Comparison of ENCODE assay signal across 8 cellular contexts in the genomic region with DNA sequence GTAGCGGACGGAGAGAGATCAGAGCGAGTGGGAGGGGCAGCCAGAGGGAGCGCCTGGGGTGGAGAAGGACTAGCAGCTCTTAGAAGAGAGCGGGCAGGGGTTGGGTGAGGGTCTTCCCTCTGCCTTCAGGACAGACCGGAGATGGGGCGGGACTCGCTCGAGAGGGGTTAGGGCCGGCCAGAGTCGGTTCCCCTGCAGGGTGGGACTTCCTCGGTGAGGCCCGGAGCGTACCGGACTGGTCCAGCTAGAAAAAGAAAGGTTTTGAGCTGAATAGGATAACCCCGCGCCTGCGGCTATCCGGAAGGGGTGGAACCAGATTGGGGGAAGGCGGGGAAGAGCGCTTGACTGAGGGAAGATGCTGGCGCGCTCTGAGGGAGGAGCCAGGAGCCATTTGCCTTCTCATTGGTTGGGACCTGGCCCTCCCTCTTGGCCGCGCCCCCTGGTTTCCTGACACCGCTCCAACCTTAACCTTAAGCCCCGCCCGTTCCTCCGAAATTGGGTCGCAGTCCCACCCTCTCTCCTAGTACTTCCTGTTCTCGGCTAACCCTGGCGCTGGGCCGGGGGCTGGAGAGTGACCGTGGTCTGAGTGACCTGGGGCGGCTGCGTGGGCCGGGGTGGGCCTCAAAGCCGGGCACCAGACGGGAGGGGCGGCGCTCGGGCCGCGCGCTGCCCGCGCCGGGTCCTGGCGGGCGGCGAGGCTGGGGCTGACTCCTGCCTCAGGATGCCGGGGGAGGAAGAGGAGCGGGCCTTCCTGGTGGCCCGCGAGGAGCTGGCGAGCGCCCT. TPM values are rescaled to one million over a fixed set of nuclear protein-coding genes. Genes with fewer than 3 reads are reported as not detected.
A peak's percentile ranks its signal among the peaks of the same experiment; 100 is the strongest.
DNase-seq lines count a peak whose midpoint lies in the region; ATAC-seq, FAIRE-seq and TF ChIP-seq lines count a peak whose summit lies in the region.

A gene (plus strand): TSS at position 521 of the 783 bp plus-strand sequence. CDS start 201 bp downstream, at position 722.

- intact Hi-C loops in adrenal gland (cut with DNase I) (no loop called here), heart right ventricle (cut with DNase I) (loop anchor here in 4 of 10 donors (2.0 to 10.0 kb wide), 4 partner anchors 14 to 842 kb away; a partner anchor contains a TSS)

- TF ChIP-seq POLR2A in GM12892 (IDR thresholded peaks at IDR 0.05; ENCODE audit: low read depth, low read length) = peak; percentile 69
- peak; percentile 42 to 64 for TF ChIP-seq POLR2A in adrenal gland (IDR thresholded peaks at IDR 0.05)

- H3K4me3 ChIP-seq in adrenal gland (peak within 1 kb of the TSS; percentile 74 to 99 (median 78)), heart right ventricle (peak within 1 kb of the TSS; percentile 75 to 96 (median 84))

- peaks cover 18% of the 10 kb centered on the region for H3K4me1 Mint-ChIP-seq in progenitor cell of endocrine pancreas (ENCODE audit: low read depth)

- H3K9me3 Mint-ChIP-seq in progenitor cell of endocrine pancreas (ENCODE audit: low read depth) = no peaks in the 10 kb centered on the region

- H3K36me3 ChIP-seq in adrenal gland (replicated peaks in 1 of 2) (peaks cover 0 to 61% of the 10 kb centered on the region in 2 donors), heart right ventricle (peaks cover 0 to 68% (median 34%) of the 10 kb centered on the region in 9 donors)

- ATAC-seq in HG02852 (IDR thresholded peaks at IDR 0.05; ENCODE audit: unreplicated experiment) (peak; percentile 80), heart right ventricle (peak; percentile 92 to 98 (median 95))

- FAIRE-seq in GM12892 (lab: Jason Lieb, UNC) = peak; percentile 93

- DNase-seq in GM12892 (ENCODE audit: insufficient read length) (peak; percentile 93), NCI-H146 (lab: John Stamatoyannopoulos, UW) (peak; percentile 99), T-helper 1 cell (peak; percentile 96 to 99 (median 98)), adrenal gland (peak; percentile 97 to 99 (median 99)), heart right ventricle (peak; percentile 97 to 99), progenitor cell of endocrine pancreas (ENCODE audit: low spot score, unreplicated experiment) (peak; percentile 90), ureter (ENCODE audit: low spot score) (peak; percentile 99)

- 0 to 3% (median 1%) methylated on average over 11 to 57 of the region's 57 CpGs for WGBS in adrenal gland, 4 donors
- 0 to 1% methylated on average over 55 to 57 of the region's 57 CpGs for WGBS in heart right ventricle, 2 donors

- TF ChIP-seq CTCF in adrenal gland (IDR thresholded peaks at IDR 0.05) = no peak
- no peak for TF ChIP-seq CTCF in heart right ventricle (IDR thresholded peaks at IDR 0.05)
- no peak for TF ChIP-seq CTCF in progenitor cell of endocrine pancreas (IDR thresholded peaks at IDR 0.05; ENCODE audit: unreplicated experiment)

- peak within 1 kb of the TSS; percentile 97 for H3K27ac Mint-ChIP-seq in progenitor cell of endocrine pancreas

- H3K36me3 Mint-ChIP-seq in progenitor cell of endocrine pancreas (ENCODE audit: insufficient read depth) = peaks cover 9% of the 10 kb centered on the region

- peak within 1 kb of the TSS; percentile 72 to 92 (median 84) for H3K27ac ChIP-seq in adrenal gland
- peak within 1 kb of the TSS; percentile 79 to 97 (median 94) for H3K27ac ChIP-seq in heart right ventricle

- H3K4me1 ChIP-seq in adrenal gland (replicated peaks in 1 of 2) (peaks cover 18 to 38% of the 10 kb centered on the region in 2 donors), heart right ventricle (peaks cover 16 to 57% (median 30%) of the 10 kb centered on the region in 9 donors)

- H3K9me3 ChIP-seq in adrenal gland (replicated peaks in 1 of 3) (no peaks in the 10 kb centered on the region), heart right ventricle (no peaks in the 10 kb centered on the region)

- peak within 1 kb of the TSS; percentile 99 for H3K4me3 Mint-ChIP-seq in progenitor cell of endocrine pancreas (ENCODE audit: low read depth)

- no peaks in the 10 kb centered on the region for H3K27me3 Mint-ChIP-seq in progenitor cell of endocrine pancreas

- no peaks in the 10 kb centered on the region for H3K27me3 ChIP-seq in adrenal gland
- no peaks in the 10 kb centered on the region for H3K27me3 ChIP-seq in heart right ventricle

RNA-seq across cellular contexts. Expression of the gene that starts here (rescaled TPM):
- 38.3 TPM for polyA plus RNA-seq in GM12892 (2012; ENCODE audit: missing spikeins)
- total RNA-seq in adrenal gland (100 to 1,000 TPM in 1 of 8 donors, 10 to 100 TPM in 7; 41.3 to 165 (median 65.7) TPM), heart right ventricle (10 to 100 TPM; 27.5 to 52.6 (median 34.8) TPM), progenitor cell of endocrine pancreas (99.3 and 104 TPM in 2 replicates), ureter (86.6 TPM)
- polyA plus RNA-seq in adrenal gland (100 to 1,000 TPM in 2 of 3 donors, 10 to 100 TPM in 1; 59.3 to 351 (median 198) TPM), heart right ventricle (10 to 100 TPM; 39.4 to 92.9 TPM)

Comparison
In these comparisons a context has a peak if more than half of its experiments do, and no peak if none do; other contexts are left out.
1. Peak in every context shown above with its lines: DNase-seq, ATAC-seq, H3K4me3 ChIP-seq and H3K27ac ChIP-seq.